2 cellular contexts compared by ENCODE assay signal in the genomic region with DNA sequence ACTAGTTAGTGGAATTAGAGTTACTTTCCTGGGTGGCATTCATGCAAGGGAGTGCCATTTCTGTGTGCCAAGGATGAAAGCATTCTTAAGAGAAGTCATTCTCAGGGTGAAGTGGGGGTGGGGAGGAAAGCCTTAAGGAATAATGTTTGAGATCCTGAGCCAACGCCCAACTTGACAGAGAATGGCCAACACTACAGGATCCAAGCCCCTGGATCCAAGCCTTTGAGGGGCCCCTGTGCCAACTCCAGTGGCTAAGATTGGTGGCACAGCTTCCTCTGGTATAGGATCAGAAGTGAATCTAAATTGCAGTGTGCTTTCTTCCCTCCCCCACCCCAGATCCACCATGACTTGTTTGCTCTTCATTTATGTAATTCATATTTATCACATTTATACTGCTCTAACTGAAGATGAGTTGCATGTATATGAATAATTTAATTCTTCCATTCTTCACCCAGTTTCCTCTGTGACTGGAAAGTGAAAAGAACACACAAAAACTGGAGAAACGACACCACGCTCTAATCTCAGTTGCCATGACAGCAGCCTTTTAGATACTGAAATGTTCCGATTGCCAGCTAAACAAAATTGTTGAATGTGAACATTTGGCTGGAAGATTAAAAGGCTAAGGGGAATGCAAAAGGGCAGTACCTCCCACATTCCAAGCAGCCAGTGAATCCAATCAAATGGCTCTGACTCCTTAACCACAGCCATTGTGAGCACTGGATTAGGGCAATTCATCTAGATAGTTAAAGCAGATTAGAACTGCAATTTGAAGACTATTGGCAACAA.
TF ChIP-seq lines count a peak whose summit lies in the region.

No MANE protein-coding gene starts in this region.

TF ChIP-seq in H1, 55 proteins besides CTCF, POLR2A, EP300 and RAD21:
- no peak for TF ChIP-seq YY1 (IDR thresholded peaks at IDR 0.05; ENCODE audit: low read depth, low read length)
- TF ChIP-seq SAP30 (IDR thresholded peaks at IDR 0.05; ENCODE audit: insufficient read depth, insufficient replicate concordance, low read length) = no peak
- no peak for TF ChIP-seq KDM5A (IDR thresholded peaks at IDR 0.05; ENCODE audit: low read length)
- TF ChIP-seq TEAD4 (IDR thresholded peaks at IDR 0.05; ENCODE audit: low read depth, low read length) = peak; percentile 76
- TF ChIP-seq FOSL1 (IDR thresholded peaks at IDR 0.05; ENCODE audit: insufficient read depth, low read depth, low read length) = no peak
- no peak for TF ChIP-seq SRF (IDR thresholded peaks at IDR 0.05; ENCODE audit: low read depth, low read length)
- TF ChIP-seq SP1 (IDR thresholded peaks at IDR 0.05; ENCODE audit: low read depth, low read length) = no peak

TF ChIP-seq in neural cell, 6 proteins besides CTCF, POLR2A, EP300 and RAD21:
- TF ChIP-seq TAF1 (IDR thresholded peaks at IDR 0.05; ENCODE audit: low read depth) = no peak
- TF ChIP-seq EZH2 (IDR thresholded peaks at IDR 0.05; ENCODE audit: borderline replicate concordance, insufficient read depth, low read length, poor library complexity, severe bottlenecking) = no peak
- TF ChIP-seq POLR2AphosphoS5 (IDR thresholded peaks at IDR 0.05) = peak; percentile 11
- no peak for TF ChIP-seq REST (IDR thresholded peaks at IDR 0.05; ENCODE audit: borderline replicate concordance)
- peak; percentile 55 for TF ChIP-seq SMC3 (conservative IDR thresholded peaks at IDR 0.05; ENCODE audit: poor library complexity)
- TF ChIP-seq MXI1 (conservative IDR thresholded peaks at IDR 0.05; ENCODE audit: poor library complexity, severe bottlenecking) = peak; percentile 34
